Comparison of ENCODE assay signal across 22 cellular contexts in genomic region chr12:75630091-75630490, GRCh38.
"Had no signal": no experiment of that assay in that cellular context is flagged by ENCODE, and none has a peak within 500 bp of the region (broad histone marks: within the 10 kb centered on the region; RNA-seq: fewer than 3 reads in every experiment).

No MANE protein-coding gene starts in this region.

- H3K27me3 Mint-ChIP-seq: dendritic cell treated with granulocyte-macrophage colony-stimulating factor and Interleukin-4, amounts not matched to agents 40 ng/mL and 50 ng/mL, for 4 days; effector memory CD8-positive, alpha-beta T cell had no signal

- H3K4me3 ChIP-seq: esophagus squamous epithelium, gastrocnemius medialis, heart right ventricle, left lung, lower lobe of right lung had no signal

- DNase-seq: cortex of kidney; effector CD8-positive, alpha-beta T cell; effector memory CD8-positive, alpha-beta T cell; endodermal cell; erythroblast; esophagus squamous epithelium; foreskin fibroblast; foreskin melanocyte; gastrocnemius medialis; glutamatergic neuron; head of caudate nucleus; heart right ventricle; hippocampal formation; left cardiac atrium; left lung; left ventricle myocardium superior; lower lobe of right lung; mesendoderm; midbrain had no signal

- H3K4me1 ChIP-seq: gastrocnemius medialis, left lung, lower lobe of right lung had no signal

- H3K9me3 ChIP-seq: esophagus squamous epithelium, gastrocnemius medialis, lower lobe of right lung had no signal

- H3K27me3 ChIP-seq: esophagus squamous epithelium, gastrocnemius medialis, heart right ventricle, left lung had no signal

- H3K27ac ChIP-seq: epithelial cell of prostate, esophagus squamous epithelium, gastrocnemius medialis, heart right ventricle, left lung, lower lobe of right lung had no signal

- H3K27ac Mint-ChIP-seq: dendritic cell treated with granulocyte-macrophage colony-stimulating factor and Interleukin-4, amounts not matched to agents 40 ng/mL and 50 ng/mL, for 4 days; effector memory CD8-positive, alpha-beta T cell; endodermal cell had no signal

- H3K4me3 Mint-ChIP-seq: dendritic cell treated with granulocyte-macrophage colony-stimulating factor and Interleukin-4, amounts not matched to agents 40 ng/mL and 50 ng/mL, for 4 days; effector memory CD8-positive, alpha-beta T cell; endodermal cell had no signal

- ATAC-seq: effector memory CD8-positive, alpha-beta T cell; esophagus mucosa; gastrocnemius medialis; heart right ventricle; left cardiac atrium; left lung; left ventricle myocardium superior; lower lobe of right lung had no signal

- H3K9me3 Mint-ChIP-seq: dendritic cell treated with granulocyte-macrophage colony-stimulating factor and Interleukin-4, amounts not matched to agents 40 ng/mL and 50 ng/mL, for 4 days; effector memory CD8-positive, alpha-beta T cell; endodermal cell had no signal

- H3K36me3 ChIP-seq: esophagus squamous epithelium, gastrocnemius medialis, heart right ventricle, left lung, lower lobe of right lung had no signal
